In the genomic region with DNA sequence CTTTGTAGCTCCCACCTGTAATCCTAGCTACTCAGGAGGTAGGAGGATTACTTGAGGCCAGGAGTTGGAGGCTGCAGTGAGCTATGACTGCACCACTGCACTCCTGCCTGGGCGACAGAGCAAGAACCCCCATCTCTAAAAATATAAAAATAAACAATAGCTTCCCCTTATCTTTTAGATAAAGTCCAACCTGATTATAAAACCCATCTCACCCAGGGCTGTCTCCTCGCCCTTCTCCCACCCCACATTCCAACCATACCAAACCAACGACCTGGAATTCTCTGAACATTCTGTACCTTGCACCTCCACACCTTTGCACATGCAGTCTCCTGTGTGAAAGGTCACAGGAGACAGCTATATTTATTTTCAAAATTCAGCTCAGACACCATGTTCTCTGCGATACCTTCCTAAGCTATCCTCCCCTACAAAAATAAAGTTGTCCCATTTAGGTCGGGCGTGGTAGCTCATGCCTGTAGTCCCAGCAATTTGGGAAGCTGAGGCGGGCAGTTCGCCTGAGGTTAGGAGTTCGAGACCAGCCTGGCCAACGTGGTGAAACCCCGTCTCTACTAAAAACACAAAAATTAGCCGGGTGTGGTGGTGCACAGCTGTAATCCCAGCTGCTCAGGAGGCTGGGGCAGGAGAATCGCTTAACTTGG, we compare ENCODE assay signal across 1 cellular context.
TF ChIP-seq lines count a peak whose summit lies in the region.

No MANE protein-coding gene starts in this region.

TF ChIP-seq in HepG2, 621 proteins besides CTCF, POLR2A, EP300 and RAD21 (continued from another document and continues in another):
- TF ChIP-seq, protein P1, sequence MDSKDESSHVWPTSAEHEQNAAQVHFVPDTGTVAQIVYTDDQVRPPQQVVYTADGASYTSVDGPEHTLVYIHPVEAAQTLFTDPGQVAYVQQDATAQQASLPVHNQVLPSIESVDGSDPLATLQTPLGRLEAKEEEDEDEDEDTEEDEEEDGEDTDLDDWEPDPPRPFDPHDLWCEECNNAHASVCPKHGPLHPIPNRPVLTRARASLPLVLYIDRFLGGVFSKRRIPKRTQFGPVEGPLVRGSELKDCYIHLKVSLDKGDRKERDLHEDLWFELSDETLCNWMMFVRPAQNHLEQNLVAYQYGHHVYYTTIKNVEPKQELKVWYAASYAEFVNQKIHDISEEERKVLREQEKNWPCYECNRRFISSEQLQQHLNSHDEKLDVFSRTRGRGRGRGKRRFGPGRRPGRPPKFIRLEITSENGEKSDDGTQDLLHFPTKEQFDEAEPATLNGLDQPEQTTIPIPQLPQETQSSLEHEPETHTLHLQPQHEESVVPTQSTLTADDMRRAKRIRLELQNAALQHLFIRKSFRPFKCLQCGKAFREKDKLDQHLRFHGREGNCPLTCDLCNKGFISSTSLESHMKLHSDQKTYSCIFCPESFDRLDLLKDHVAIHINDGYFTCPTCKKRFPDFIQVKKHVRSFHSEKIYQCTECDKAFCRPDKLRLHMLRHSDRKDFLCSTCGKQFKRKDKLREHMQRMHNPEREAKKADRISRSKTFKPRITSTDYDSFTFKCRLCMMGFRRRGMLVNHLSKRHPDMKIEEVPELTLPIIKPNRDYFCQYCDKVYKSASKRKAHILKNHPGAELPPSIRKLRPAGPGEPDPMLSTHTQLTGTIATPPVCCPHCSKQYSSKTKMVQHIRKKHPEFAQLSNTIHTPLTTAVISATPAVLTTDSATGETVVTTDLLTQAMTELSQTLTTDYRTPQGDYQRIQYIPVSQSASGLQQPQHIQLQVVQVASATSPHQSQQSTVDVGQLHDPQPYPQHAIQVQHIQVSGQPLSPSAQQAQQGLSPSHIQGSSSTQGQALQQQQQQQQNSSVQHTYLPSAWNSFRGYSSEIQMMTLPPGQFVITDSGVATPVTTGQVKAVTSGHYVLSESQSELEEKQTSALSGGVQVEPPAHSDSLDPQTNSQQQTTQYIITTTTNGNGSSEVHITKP (CRISPR knock-in tag; IDR thresholded peaks at IDR 0.05; ENCODE audit: low read depth) = no peak
- TF ChIP-seq, protein P2, sequence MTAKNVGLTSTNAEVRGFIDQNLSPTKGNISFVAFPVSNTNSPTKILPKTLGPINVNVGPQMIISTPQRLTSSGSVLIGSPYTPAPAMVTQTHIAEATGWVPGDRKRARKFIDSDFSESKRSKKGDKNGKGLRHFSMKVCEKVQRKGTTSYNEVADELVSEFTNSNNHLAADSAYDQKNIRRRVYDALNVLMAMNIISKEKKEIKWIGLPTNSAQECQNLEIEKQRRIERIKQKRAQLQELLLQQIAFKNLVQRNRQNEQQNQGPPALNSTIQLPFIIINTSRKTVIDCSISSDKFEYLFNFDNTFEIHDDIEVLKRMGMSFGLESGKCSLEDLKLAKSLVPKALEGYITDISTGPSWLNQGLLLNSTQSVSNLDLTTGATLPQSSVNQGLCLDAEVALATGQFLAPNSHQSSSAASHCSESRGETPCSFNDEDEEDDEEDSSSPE (CRISPR knock-in tag; IDR thresholded peaks at IDR 0.05) = no peak
- TF ChIP-seq, protein P3, sequence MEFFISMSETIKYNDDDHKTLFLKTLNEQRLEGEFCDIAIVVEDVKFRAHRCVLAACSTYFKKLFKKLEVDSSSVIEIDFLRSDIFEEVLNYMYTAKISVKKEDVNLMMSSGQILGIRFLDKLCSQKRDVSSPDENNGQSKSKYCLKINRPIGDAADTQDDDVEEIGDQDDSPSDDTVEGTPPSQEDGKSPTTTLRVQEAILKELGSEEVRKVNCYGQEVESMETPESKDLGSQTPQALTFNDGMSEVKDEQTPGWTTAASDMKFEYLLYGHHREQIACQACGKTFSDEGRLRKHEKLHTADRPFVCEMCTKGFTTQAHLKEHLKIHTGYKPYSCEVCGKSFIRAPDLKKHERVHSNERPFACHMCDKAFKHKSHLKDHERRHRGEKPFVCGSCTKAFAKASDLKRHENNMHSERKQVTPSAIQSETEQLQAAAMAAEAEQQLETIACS (CRISPR knock-in tag; IDR thresholded peaks at IDR 0.05) = no peak
- TF ChIP-seq, protein P4, sequence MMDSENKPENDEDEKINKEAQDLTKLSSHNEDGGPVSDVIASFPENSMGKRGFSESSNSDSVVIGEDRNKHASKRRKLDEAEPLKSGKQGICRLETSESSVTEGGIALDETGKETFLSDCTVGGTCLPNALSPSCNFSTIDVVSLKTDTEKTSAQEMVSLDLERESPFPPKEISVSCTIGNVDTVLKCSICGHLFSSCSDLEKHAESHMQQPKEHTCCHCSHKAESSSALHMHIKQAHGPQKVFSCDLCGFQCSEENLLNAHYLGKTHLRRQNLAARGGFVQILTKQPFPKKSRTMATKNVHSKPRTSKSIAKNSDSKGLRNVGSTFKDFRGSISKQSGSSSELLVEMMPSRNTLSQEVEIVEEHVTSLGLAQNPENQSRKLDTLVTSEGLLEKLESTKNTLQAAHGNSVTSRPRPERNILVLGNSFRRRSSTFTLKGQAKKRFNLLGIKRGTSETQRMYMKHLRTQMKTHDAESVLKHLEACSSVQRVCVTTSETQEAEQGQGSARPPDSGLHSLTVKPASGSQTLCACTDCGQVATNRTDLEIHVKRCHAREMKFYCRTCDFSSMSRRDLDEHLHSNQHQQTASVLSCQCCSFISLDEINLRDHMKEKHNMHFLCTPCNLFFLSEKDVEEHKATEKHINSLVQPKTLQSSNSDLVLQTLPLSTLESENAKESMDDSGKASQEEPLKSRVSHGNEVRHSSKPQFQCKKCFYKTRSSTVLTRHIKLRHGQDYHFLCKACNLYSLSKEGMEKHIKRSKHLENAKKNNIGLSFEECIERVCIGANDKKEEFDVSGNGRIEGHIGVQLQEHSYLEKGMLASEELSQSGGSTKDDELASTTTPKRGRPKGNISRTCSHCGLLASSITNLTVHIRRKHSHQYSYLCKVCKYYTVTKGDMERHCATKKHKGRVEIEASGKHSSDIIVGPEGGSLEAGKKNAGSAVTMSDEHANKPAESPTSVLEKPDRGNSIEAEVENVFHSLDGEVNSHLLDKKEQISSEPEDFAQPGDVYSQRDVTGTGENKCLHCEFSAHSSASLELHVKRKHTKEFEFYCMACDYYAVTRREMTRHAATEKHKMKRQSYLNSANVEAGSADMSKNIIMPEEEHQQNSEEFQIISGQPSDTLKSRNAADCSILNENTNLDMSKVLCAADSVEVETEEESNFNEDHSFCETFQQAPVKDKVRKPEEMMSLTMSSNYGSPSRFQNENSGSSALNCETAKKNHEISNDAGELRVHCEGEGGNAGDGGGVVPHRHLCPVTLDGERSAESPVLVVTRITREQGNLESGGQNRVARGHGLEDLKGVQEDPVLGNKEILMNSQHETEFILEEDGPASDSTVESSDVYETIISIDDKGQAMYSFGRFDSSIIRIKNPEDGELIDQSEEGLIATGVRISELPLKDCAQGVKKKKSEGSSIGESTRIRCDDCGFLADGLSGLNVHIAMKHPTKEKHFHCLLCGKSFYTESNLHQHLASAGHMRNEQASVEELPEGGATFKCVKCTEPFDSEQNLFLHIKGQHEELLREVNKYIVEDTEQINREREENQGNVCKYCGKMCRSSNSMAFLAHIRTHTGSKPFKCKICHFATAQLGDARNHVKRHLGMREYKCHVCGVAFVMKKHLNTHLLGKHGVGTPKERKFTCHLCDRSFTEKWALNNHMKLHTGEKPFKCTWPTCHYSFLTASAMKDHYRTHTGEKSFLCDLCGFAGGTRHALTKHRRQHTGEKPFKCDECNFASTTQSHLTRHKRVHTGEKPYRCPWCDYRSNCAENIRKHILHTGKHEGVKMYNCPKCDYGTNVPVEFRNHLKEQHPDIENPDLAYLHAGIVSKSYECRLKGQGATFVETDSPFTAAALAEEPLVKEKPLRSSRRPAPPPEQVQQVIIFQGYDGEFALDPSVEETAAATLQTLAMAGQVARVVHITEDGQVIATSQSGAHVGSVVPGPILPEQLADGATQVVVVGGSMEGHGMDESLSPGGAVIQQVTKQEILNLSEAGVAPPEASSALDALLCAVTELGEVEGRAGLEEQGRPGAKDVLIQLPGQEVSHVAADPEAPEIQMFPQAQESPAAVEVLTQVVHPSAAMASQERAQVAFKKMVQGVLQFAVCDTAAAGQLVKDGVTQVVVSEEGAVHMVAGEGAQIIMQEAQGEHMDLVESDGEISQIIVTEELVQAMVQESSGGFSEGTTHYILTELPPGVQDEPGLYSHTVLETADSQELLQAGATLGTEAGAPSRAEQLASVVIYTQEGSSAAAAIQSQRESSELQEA (CRISPR knock-in tag; IDR thresholded peaks at IDR 0.05; ENCODE audit: not compliant biosample characterization) = no peak
- TF ChIP-seq ZNF781 (CRISPR knock-in tag; IDR thresholded peaks at IDR 0.05; ENCODE audit: borderline replicate concordance, not compliant biosample characterization) = no peak
- TF ChIP-seq, protein P5, sequence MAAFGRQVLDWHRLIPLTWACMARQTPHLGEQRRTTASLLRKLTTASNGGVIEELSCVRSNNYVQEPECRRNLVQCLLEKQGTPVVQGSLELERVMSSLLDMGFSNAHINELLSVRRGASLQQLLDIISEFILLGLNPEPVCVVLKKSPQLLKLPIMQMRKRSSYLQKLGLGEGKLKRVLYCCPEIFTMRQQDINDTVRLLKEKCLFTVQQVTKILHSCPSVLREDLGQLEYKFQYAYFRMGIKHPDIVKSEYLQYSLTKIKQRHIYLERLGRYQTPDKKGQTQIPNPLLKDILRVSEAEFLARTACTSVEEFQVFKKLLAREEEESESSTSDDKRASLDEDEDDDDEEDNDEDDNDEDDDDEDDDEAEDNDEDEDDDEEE (CRISPR knock-in tag; IDR thresholded peaks at IDR 0.05) = no peak
- TF ChIP-seq ZNF121 (CRISPR knock-in tag; IDR thresholded peaks at IDR 0.05) = no peak
- 0 out of 2 replicates have a peak, but pooled peaks have one; percentile 61 for TF ChIP-seq LCORL (IDR thresholded peaks at IDR 0.05)
- TF ChIP-seq LCORL (CRISPR knock-in tag; IDR thresholded peaks at IDR 0.05) = peak; percentile 47; the same call in 1 of the 2 replicates
- TF ChIP-seq, protein P6, sequence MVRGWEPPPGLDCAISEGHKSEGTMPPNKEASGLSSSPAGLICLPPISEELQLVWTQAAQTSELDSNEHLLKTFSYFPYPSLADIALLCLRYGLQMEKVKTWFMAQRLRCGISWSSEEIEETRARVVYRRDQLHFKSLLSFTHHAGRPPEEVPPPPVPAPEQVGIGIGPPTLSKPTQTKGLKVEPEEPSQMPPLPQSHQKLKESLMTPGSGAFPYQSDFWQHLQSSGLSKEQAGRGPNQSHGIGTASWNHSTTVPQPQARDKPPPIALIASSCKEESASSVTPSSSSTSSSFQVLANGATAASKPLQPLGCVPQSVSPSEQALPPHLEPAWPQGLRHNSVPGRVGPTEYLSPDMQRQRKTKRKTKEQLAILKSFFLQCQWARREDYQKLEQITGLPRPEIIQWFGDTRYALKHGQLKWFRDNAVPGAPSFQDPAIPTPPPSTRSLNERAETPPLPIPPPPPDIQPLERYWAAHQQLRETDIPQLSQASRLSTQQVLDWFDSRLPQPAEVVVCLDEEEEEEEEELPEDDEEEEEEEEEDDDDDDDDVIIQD (CRISPR knock-in tag; IDR thresholded peaks at IDR 0.05; ENCODE audit: low read depth) = no peak
- TF ChIP-seq HES4 (CRISPR knock-in tag; IDR thresholded peaks at IDR 0.05; ENCODE audit: borderline replicate concordance) = no peak
- TF ChIP-seq, protein P7, sequence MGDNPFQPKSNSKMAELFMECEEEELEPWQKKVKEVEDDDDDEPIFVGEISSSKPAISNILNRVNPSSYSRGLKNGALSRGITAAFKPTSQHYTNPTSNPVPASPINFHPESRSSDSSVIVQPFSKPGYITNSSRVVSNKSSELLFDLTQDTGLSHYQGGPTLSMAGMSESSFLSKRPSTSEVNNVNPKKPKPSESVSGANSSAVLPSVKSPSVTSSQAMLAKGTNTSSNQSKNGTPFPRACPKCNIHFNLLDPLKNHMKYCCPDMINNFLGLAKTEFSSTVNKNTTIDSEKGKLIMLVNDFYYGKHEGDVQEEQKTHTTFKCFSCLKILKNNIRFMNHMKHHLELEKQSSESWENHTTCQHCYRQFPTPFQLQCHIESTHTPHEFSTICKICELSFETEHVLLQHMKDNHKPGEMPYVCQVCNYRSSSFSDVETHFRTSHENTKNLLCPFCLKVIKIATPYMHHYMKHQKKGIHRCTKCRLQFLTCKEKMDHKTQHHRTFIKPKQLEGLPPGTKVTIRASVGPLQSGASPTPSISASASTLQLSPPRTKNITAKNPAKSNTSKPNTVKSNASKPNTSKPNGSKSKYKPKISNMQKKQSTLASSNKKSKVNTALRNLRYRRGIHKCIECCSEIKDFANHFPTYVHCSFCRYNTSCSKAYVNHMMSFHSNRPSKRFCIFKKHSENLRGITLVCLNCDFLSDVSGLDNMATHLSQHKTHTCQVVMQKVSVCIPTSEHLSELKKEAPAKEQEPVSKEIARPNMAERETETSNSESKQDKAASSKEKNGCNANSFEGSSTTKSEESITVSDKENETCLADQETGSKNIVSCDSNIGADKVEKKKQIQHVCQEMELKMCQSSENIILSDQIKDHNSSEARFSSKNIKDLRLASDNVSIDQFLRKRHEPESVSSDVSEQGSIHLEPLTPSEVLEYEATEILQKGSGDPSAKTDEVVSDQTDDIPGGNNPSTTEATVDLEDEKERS (CRISPR knock-in tag; IDR thresholded peaks at IDR 0.05) = no peak
- no peak for TF ChIP-seq XBP1 (CRISPR knock-in tag; IDR thresholded peaks at IDR 0.05)
- TF ChIP-seq, protein P8, sequence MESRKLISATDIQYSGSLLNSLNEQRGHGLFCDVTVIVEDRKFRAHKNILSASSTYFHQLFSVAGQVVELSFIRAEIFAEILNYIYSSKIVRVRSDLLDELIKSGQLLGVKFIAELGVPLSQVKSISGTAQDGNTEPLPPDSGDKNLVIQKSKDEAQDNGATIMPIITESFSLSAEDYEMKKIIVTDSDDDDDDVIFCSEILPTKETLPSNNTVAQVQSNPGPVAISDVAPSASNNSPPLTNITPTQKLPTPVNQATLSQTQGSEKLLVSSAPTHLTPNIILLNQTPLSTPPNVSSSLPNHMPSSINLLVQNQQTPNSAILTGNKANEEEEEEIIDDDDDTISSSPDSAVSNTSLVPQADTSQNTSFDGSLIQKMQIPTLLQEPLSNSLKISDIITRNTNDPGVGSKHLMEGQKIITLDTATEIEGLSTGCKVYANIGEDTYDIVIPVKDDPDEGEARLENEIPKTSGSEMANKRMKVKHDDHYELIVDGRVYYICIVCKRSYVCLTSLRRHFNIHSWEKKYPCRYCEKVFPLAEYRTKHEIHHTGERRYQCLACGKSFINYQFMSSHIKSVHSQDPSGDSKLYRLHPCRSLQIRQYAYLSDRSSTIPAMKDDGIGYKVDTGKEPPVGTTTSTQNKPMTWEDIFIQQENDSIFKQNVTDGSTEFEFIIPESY (CRISPR knock-in tag; IDR thresholded peaks at IDR 0.05) = no peak
- TF ChIP-seq, protein P9, sequence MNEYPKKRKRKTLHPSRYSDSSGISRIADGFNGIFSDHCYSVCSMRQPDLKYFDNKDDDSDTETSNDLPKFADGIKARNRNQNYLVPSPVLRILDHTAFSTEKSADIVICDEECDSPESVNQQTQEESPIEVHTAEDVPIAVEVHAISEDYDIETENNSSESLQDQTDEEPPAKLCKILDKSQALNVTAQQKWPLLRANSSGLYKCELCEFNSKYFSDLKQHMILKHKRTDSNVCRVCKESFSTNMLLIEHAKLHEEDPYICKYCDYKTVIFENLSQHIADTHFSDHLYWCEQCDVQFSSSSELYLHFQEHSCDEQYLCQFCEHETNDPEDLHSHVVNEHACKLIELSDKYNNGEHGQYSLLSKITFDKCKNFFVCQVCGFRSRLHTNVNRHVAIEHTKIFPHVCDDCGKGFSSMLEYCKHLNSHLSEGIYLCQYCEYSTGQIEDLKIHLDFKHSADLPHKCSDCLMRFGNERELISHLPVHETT (CRISPR knock-in tag; conservative IDR thresholded peaks at IDR 0.05) = no peak
- TF ChIP-seq ZNF292 (CRISPR knock-in tag; IDR thresholded peaks at IDR 0.05; ENCODE audit: borderline replicate concordance, low read depth) = peak; percentile 18; the same call in 1 of the 2 replicates
